Comparison of ENCODE assay signal across 17 cellular contexts in genomic region chr11:131441398-131441797, GRCh38.
DNase-seq lines count a peak whose midpoint lies in the region; ATAC-seq and TF ChIP-seq lines count a peak whose summit lies in the region.
"Had no signal": no experiment of that assay in that cellular context is flagged by ENCODE, and none has a peak within 500 bp of the region (broad histone marks: within the 10 kb centered on the region; RNA-seq: fewer than 3 reads in every experiment).

No MANE protein-coding gene starts in this region.

- POLR2A ChIA-PET in SK-N-SH (lab: Yijun Ruan, JAX), result no interaction called here

- no peak overlapping the region for H3K4me3 ChIP-seq in SK-N-SH (ENCODE audit: low read depth in 2 of 2, low read length in 1 of 2)
- H3K4me3 ChIP-seq: BLaER1, HAP-1 had no signal

- H3K36me3 ChIP-seq in SK-N-SH (replicated peaks in 1 of 2; ENCODE audit: control insufficient read depth in 1 of 2, insufficient read depth in 2 of 2, low read length in 1 of 2), result no peaks in the 10 kb centered on the region
- H3K36me3 ChIP-seq: BLaER1, HAP-1 had no signal

- in situ Hi-C loops in ACHN (cut with HindIII; ENCODE audit: low pct_ligation_motif_present, low pct_unique_long_range_greater_than_20kb, low sequenced_read_pairs), result no loop called here

- TF ChIP-seq RAD21 in SK-N-SH (IDR thresholded peaks at IDR 0.05; ENCODE audit: low read length), result no peak

- no peaks in the 10 kb centered on the region for H3K9me2 ChIP-seq in SK-N-SH

- no peaks in the 10 kb centered on the region for H3K79me2 ChIP-seq in SK-N-SH (ENCODE audit: insufficient read depth)

- no peak overlapping the region for H3K4me2 ChIP-seq in SK-N-SH
- H3K4me2 ChIP-seq: BLaER1 had no signal

- no peaks in the 10 kb centered on the region for H3F3A ChIP-seq in SK-N-SH (replicated peaks; ENCODE audit: insufficient read depth)

- H3K27me3 ChIP-seq in SK-N-SH (ENCODE audit: insufficient read depth), result no peaks in the 10 kb centered on the region
- H3K27me3 ChIP-seq: BLaER1 had no signal

- CTCF ChIA-PET in SK-N-SH (lab: Yijun Ruan, JAX), result no interaction called here

- no peak for TF ChIP-seq EP300 in SK-N-SH (IDR thresholded peaks at IDR 0.05; ENCODE audit: borderline replicate concordance in 1 of 2, low read depth in 1 of 2, low read length in 1 of 2)

- H2AFZ ChIP-seq in SK-N-SH (ENCODE audit: low read depth), result no peak overlapping the region

- DNase-seq in SK-N-SH (peak; percentile 61), caudate nucleus (lab: John Stamatoyannopoulos, UW) (no peak), pons (ENCODE audit: low spot score) (peak; percentile 25), germinal center (ENCODE audit: low spot score) (no peak), SK-N-DZ (ENCODE audit: low spot score) (no peak), ACHN (no peak)
- DNase-seq: AML-193; Caco-2; CD8-positive, alpha-beta memory T cell; DND-41; GDM1 had no signal

- no peak for ATAC-seq in SK-N-SH treated with all-trans-retinoic acid at 6 μM for 48 hours
- no peak for ATAC-seq in GM19463 (IDR thresholded peaks at IDR 0.05; ENCODE audit: unreplicated experiment)

- no peak overlapping the region for H3K9ac ChIP-seq in SK-N-SH
- H3K9ac ChIP-seq: BLaER1 had no signal

- no peaks in the 10 kb centered on the region for H4K20me1 ChIP-seq in SK-N-SH (ENCODE audit: insufficient read depth)
- H4K20me1 ChIP-seq: BLaER1 had no signal

- 9% methylated on average over 2 of the region's 2 CpGs for WGBS in SK-N-SH (ENCODE audit: low lambda C conversion rate)

- H3K27ac ChIP-seq in SK-N-SH (ENCODE audit: low read depth in 2 of 2, low read length in 1 of 2) (no peak overlapping the region; a peak in 1 of 4 replicates), caudate nucleus (ENCODE audit: low read depth, low read length) (peak overlapping the region; percentile 16)
- H3K27ac ChIP-seq: 22Rv1, BLaER1, HL-60 had no signal

- no peaks in the 10 kb centered on the region; a peak in 1 of 4 replicates for H3K4me1 ChIP-seq in SK-N-SH (ENCODE audit: control insufficient read depth in 1 of 2, insufficient read depth in 2 of 2, low read depth in 1 of 2, low read length in 1 of 2)
- H3K4me1 ChIP-seq: BLaER1, Caco-2, HAP-1 had no signal

- H3K9me3 ChIP-seq in SK-N-SH, result no peaks in the 10 kb centered on the region
- H3K9me3 ChIP-seq: Caco-2, HAP-1 had no signal

- TF ChIP-seq CTCF in SK-N-SH (IDR thresholded peaks at IDR 0.05), result no peak

TF ChIP-seq in SK-N-SH, 30 proteins besides CTCF, POLR2A, EP300 and RAD21:
- TF ChIP-seq, protein P1, sequence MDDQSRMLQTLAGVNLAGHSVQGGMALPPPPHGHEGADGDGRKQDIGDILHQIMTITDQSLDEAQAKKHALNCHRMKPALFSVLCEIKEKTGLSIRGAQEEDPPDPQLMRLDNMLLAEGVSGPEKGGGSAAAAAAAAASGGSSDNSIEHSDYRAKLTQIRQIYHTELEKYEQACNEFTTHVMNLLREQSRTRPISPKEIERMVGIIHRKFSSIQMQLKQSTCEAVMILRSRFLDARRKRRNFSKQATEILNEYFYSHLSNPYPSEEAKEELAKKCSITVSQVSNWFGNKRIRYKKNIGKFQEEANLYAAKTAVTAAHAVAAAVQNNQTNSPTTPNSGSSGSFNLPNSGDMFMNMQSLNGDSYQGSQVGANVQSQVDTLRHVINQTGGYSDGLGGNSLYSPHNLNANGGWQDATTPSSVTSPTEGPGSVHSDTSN (IDR thresholded peaks at IDR 0.05), result no peak
- TF ChIP-seq GATA2 (CRISPR knock-in tag; IDR thresholded peaks at IDR 0.05), result peak; percentile 72

TF ChIP-seq in SK-N-SH treated with all-trans-retinoic acid at 6 μM for 48 hours, 23 proteins besides CTCF, POLR2A, EP300 and RAD21:
- TF ChIP-seq SNAI2 (CRISPR knock-in tag; IDR thresholded peaks at IDR 0.05) (no peak), ISL1 (CRISPR knock-in tag; IDR thresholded peaks at IDR 0.05) (no peak), TCF4 (CRISPR knock-in tag; IDR thresholded peaks at IDR 0.05; ENCODE audit: borderline replicate concordance) (no peak), OSR1 (CRISPR knock-in tag; IDR thresholded peaks at IDR 0.05) (no peak), CSDC2 (CRISPR knock-in tag; IDR thresholded peaks at IDR 0.05) (no peak)
- TF ChIP-seq, protein P2, sequence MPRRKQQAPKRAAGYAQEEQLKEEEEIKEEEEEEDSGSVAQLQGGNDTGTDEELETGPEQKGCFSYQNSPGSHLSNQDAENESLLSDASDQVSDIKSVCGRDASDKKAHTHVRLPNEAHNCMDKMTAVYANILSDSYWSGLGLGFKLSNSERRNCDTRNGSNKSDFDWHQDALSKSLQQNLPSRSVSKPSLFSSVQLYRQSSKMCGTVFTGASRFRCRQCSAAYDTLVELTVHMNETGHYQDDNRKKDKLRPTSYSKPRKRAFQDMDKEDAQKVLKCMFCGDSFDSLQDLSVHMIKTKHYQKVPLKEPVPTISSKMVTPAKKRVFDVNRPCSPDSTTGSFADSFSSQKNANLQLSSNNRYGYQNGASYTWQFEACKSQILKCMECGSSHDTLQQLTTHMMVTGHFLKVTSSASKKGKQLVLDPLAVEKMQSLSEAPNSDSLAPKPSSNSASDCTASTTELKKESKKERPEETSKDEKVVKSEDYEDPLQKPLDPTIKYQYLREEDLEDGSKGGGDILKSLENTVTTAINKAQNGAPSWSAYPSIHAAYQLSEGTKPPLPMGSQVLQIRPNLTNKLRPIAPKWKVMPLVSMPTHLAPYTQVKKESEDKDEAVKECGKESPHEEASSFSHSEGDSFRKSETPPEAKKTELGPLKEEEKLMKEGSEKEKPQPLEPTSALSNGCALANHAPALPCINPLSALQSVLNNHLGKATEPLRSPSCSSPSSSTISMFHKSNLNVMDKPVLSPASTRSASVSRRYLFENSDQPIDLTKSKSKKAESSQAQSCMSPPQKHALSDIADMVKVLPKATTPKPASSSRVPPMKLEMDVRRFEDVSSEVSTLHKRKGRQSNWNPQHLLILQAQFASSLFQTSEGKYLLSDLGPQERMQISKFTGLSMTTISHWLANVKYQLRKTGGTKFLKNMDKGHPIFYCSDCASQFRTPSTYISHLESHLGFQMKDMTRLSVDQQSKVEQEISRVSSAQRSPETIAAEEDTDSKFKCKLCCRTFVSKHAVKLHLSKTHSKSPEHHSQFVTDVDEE (CRISPR knock-in tag; IDR thresholded peaks at IDR 0.05), result no peak

Comparison
In these comparisons a context has a peak if more than half of its experiments do, and no peak if none do; other contexts are left out.
1. DNase-seq: peak in SK-N-SH (single experiment) and pons (single experiment); none in caudate nucleus (0 of 61), germinal center (single experiment), SK-N-DZ (single experiment) and ACHN (single experiment).